In the genomic region with DNA sequence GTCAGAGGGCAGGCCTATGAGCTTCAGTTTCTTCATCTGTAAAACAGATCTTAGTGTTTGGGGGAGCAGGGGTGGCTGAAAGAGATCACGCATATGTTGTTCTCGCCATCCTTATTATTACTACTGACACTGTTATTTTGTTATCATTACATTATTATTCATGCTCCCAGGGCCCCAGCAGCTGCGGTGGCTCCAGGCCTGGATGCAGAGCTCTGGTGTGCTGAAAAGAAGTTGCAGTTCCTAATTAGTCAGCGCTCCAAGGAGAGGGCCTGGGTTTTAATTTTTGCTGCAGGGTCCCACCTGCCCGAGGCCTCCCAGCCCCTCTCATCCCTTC, we compare ENCODE assay signal across 8 cellular contexts. TPM values are rescaled to one million over a fixed set of nuclear protein-coding genes. Genes with fewer than 3 reads are reported as not detected.
DNase-seq lines count a peak whose midpoint lies in the region; ATAC-seq and TF ChIP-seq lines count a peak whose summit lies in the region.

No MANE protein-coding gene starts in this region.

- H3K9me3 Mint-ChIP-seq in activated T-cell treated with anti-CD3 and anti-CD28 coated beads, Interleukin-2, amount 50 U/mL, for 72 hours: no peaks in the 10 kb centered on the region
- H3K9me3 Mint-ChIP-seq in activated naive CD8-positive, alpha-beta T cell treated with anti-CD3 and anti-CD28 coated beads for 36 hours: no peaks in the 10 kb centered on the region

- TF ChIP-seq CTCF in tibial nerve (IDR thresholded peaks at IDR 0.05): no peak

- no peak for DNase-seq in activated T-cell treated with anti-CD3 and anti-CD28 coated beads, Interleukin-2, amount 50 U/mL, for 72 hours
- DNase-seq in activated T-cell treated with anti-CD3 and anti-CD28 coated beads for 4 hours (no peak), tibial nerve (ENCODE audit: low spot score in 2 of 2) (no peak), NCI-H524 (lab: John Stamatoyannopoulos, UW) (no peak)
- DNase-seq in activated naive CD8-positive, alpha-beta T cell treated with anti-CD3 and anti-CD28 coated beads for 36 hours: no peak

- peaks cover 8% of the 10 kb centered on the region for H3K27me3 Mint-ChIP-seq in activated T-cell treated with anti-CD3 and anti-CD28 coated beads, Interleukin-2, amount 50 U/mL, for 72 hours (ENCODE audit: low read depth)
- no peaks in the 10 kb centered on the region for H3K27me3 Mint-ChIP-seq in activated naive CD8-positive, alpha-beta T cell treated with anti-CD3 and anti-CD28 coated beads for 36 hours

- no peaks in the 10 kb centered on the region for H3K27me3 ChIP-seq in layer of hippocampus (ENCODE audit: control insufficient read depth, insufficient read depth, low read length)
- no peaks in the 10 kb centered on the region for H3K27me3 ChIP-seq in tibial nerve

- H3K9me3 ChIP-seq in tibial nerve: no peaks in the 10 kb centered on the region

- TF ChIP-seq POLR2A in tibial nerve (IDR thresholded peaks at IDR 0.05): no peak

- no peak for TF ChIP-seq EP300 in tibial nerve (IDR thresholded peaks at IDR 0.05)

- H3K27ac ChIP-seq in layer of hippocampus (ENCODE audit: low read depth, low read length) (peak overlapping the region; percentile 95), tibial nerve (peak overlapping the region; percentile 84 to 98 (median 90))

- H3K36me3 Mint-ChIP-seq in activated T-cell treated with anti-CD3 and anti-CD28 coated beads, Interleukin-2, amount 50 U/mL, for 72 hours (ENCODE audit: insufficient read depth in 2 of 2): no peaks in the 10 kb centered on the region
- no peaks in the 10 kb centered on the region for H3K36me3 Mint-ChIP-seq in activated naive CD8-positive, alpha-beta T cell treated with anti-CD3 and anti-CD28 coated beads for 36 hours

- peak overlapping the region; percentile 66 to 72 for H3K4me3 Mint-ChIP-seq in activated T-cell treated with anti-CD3 and anti-CD28 coated beads, Interleukin-2, amount 50 U/mL, for 72 hours
- H3K4me3 Mint-ChIP-seq in activated naive CD8-positive, alpha-beta T cell treated with anti-CD3 and anti-CD28 coated beads for 36 hours: peak overlapping the region; percentile 50

- H3K4me1 ChIP-seq in tibial nerve: peaks cover 0 to 98% (median 90%) of the 10 kb centered on the region in 4 donors

- ATAC-seq in activated T-cell treated with anti-CD3 and anti-CD28 coated beads, Interleukin-2, amount 50 U/mL, for 72 hours (replicated peaks in 1 of 2): no peak
- no peak for ATAC-seq in HG03354 (IDR thresholded peaks at IDR 0.05; ENCODE audit: poor library complexity, severe bottlenecking, unreplicated experiment)
- ATAC-seq in GM21367 (IDR thresholded peaks at IDR 0.05; ENCODE audit: unreplicated experiment): no peak

- no peak overlapping the region for H3K27ac Mint-ChIP-seq in activated T-cell treated with anti-CD3 and anti-CD28 coated beads, Interleukin-2, amount 50 U/mL, for 72 hours
- no peak overlapping the region for H3K27ac Mint-ChIP-seq in activated naive CD8-positive, alpha-beta T cell treated with anti-CD3 and anti-CD28 coated beads for 36 hours

- peaks cover 33% of the 10 kb centered on the region for H3K4me1 Mint-ChIP-seq in activated T-cell treated with anti-CD3 and anti-CD28 coated beads, Interleukin-2, amount 50 U/mL, for 72 hours (ENCODE audit: low read depth)
- peaks cover 48% of the 10 kb centered on the region for H3K4me1 Mint-ChIP-seq in activated naive CD8-positive, alpha-beta T cell treated with anti-CD3 and anti-CD28 coated beads for 36 hours

- peak overlapping the region; percentile 28 to 51 (median 48) for H3K4me3 ChIP-seq in tibial nerve

- H3K36me3 ChIP-seq in tibial nerve: no peaks in the 10 kb centered on the region

- WGBS in tibial nerve, 2 donors: 17 to 21% methylated on average over 5 of the region's 5 CpGs

RNA-seq across cellular contexts. Expression of gene CXXC5, which starts 19.5 kb away (rescaled TPM):
- 1 to 10 TPM; 1.2 to 1.9 TPM for total RNA-seq in activated T-cell treated with anti-CD3 and anti-CD28 coated beads, Interleukin-2, amount 50 U/mL, for 72 hours
- 1 to 10 TPM; 1.3 to 2.0 TPM for total RNA-seq in activated naive CD8-positive, alpha-beta T cell treated with anti-CD3 and anti-CD28 coated beads for 36 hours
- total RNA-seq in tibial nerve: 10 to 100 TPM; 45.0 to 80.4 (median 67.0) TPM

Comparison
In these comparisons a context has a peak if more than half of its experiments do, and no peak if none do; other contexts are left out.
1. RNA of gene CXXC5, which starts 19.5 kb away (total RNA-seq): 45.0 to 80.4 TPM in tibial nerve; 1.3 to 2.0 TPM in activated naive CD8-positive, alpha-beta T cell treated with anti-CD3 and anti-CD28 coated beads for 36 hours and 1.2 to 1.9 TPM in activated T-cell treated with anti-CD3 and anti-CD28 coated beads, Interleukin-2, amount 50 U/mL, for 72 hours; every median in the first group is over 10 times any median in the second.